In the genomic region with DNA sequence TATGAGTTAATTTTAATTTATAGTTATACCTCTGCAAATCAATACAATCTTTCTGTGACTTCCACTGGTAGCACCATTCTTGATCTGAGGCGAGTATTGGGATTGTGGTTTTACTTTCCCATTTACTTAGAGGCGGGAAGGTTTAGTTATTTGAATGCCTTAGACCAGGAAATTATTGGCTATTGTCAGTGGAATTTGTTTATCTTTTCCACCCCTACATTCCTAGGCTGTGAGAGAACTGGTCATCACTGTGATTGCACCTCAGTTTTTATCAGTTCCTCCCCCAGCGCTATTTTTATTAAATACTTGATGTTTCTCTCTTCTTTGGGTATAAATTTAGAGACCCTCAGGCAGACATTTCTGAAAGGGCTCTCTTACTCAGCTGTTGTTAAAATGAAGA, we compare ENCODE assay signal across 2 cellular contexts.
TF ChIP-seq lines count a peak whose summit lies in the region.

No MANE protein-coding gene starts in this region.

TF ChIP-seq in HCT116, 20 proteins besides CTCF, POLR2A, EP300 and RAD21 (continued from another document):
- TF ChIP-seq EZH2phosphoT487 (IDR thresholded peaks at IDR 0.05; ENCODE audit: borderline replicate concordance) (no peak), SP1 (IDR thresholded peaks at IDR 0.05; ENCODE audit: low read depth) (no peak), FOSL1 (IDR thresholded peaks at IDR 0.05; ENCODE audit: low read depth) (no peak), EZH2 (IDR thresholded peaks at IDR 0.05) (no peak)
- TF ChIP-seq, protein P1, sequence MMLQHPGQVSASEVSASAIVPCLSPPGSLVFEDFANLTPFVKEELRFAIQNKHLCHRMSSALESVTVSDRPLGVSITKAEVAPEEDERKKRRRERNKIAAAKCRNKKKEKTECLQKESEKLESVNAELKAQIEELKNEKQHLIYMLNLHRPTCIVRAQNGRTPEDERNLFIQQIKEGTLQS (IDR thresholded peaks at IDR 0.05), result no peak

TF ChIP-seq in WTC11, 78 proteins besides CTCF, POLR2A, EP300 and RAD21 (continued from another document):
- TF ChIP-seq, protein P2, sequence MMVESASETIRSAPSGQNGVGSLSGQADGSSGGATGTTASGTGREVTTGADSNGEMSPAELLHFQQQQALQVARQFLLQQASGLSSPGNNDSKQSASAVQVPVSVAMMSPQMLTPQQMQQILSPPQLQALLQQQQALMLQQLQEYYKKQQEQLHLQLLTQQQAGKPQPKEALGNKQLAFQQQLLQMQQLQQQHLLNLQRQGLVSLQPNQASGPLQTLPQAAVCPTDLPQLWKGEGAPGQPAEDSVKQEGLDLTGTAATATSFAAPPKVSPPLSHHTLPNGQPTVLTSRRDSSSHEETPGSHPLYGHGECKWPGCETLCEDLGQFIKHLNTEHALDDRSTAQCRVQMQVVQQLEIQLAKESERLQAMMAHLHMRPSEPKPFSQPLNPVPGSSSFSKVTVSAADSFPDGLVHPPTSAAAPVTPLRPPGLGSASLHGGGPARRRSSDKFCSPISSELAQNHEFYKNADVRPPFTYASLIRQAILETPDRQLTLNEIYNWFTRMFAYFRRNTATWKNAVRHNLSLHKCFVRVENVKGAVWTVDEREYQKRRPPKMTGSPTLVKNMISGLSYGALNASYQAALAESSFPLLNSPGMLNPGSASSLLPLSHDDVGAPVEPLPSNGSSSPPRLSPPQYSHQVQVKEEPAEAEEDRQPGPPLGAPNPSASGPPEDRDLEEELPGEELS (CRISPR knock-in tag; IDR thresholded peaks at IDR 0.05), result no peak
- TF ChIP-seq SP1 (CRISPR knock-in tag; conservative IDR thresholded peaks at IDR 0.05), result no peak
- TF ChIP-seq, protein P3, sequence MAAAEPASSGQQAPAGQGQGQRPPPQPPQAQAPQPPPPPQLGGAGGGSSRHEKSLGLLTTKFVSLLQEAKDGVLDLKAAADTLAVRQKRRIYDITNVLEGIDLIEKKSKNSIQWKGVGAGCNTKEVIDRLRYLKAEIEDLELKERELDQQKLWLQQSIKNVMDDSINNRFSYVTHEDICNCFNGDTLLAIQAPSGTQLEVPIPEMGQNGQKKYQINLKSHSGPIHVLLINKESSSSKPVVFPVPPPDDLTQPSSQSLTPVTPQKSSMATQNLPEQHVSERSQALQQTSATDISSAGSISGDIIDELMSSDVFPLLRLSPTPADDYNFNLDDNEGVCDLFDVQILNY (CRISPR knock-in tag; IDR thresholded peaks at IDR 0.05), result no peak
- no peak for TF ChIP-seq MXD4 (CRISPR knock-in tag; IDR thresholded peaks at IDR 0.05; ENCODE audit: borderline replicate concordance)
